ENCODE assay signal across 11 cellular contexts in the genomic region with DNA sequence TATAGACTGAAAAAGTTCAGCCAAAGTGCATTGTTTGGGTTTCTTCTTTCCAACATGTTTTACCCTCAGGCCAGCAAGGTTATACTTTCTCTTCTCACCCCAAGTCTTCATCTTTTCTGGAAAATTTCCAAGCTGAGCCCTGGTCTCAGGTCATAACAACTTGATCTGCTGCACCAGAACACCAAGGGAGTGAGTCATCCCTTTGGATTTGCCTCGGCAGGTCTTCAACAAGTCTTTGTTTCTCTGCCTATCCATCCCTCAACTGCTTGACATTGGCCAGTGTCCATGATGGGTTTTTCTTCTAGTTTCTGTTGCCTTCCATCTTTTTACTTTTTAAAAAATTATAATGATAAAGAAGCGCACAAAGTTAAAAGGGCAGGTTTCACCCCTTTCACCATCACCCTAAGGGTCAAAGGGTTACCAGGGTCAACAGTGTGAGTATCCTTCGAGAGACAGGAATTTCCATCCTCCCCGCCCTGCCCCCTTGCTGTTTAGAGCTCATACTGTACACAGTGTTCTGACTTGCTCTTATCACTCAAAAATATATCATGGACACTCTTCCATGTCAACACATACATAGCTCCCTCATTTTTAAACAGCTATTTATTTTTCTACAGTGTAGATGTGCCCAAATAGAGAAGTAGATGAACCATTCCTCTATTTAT. TPM values are rescaled to one million over a fixed set of nuclear protein-coding genes. Genes with fewer than 3 reads are reported as not detected.
DNase-seq lines count a peak whose midpoint lies in the region; ATAC-seq, FAIRE-seq and TF ChIP-seq lines count a peak whose summit lies in the region.
"Had no signal": no experiment of that assay in that cellular context is flagged by ENCODE, and none has a peak within 500 bp of the region (broad histone marks: within the 10 kb centered on the region; RNA-seq: fewer than 3 reads in every experiment).

No MANE protein-coding gene starts in this region.

- peak; percentile 61 for DNase-seq in ACHN
- peak; percentile 26 for DNase-seq in HFFc6
- DNase-seq in astrocyte of the hippocampus (ENCODE audit: low read depth, low spot score), result peak; percentile 67
- DNase-seq in iris pigment epithelial cell (ENCODE audit: low read depth), result peak; percentile 91
- no peak for DNase-seq in effector CD4-positive, alpha-beta T cell
- DNase-seq in DMS114 treated with DMSO at 0.1 percent for 48 hours (lab: John Stamatoyannopoulos, UW; ENCODE audit: unreplicated experiment), result no peak
- DNase-seq in kidney, result no peak
- DNase-seq: Kasumi-1; stimulated activated naive CD4-positive, alpha-beta T cell had no signal

- H3K9ac ChIP-seq in kidney (ENCODE audit: low read length in 2 of 2), result no peak overlapping the region

- ATAC-seq in GM18867 (IDR thresholded peaks at IDR 0.05; ENCODE audit: unreplicated experiment), result no peak

- H3K36me3 Mint-ChIP-seq in HFFc6 (ENCODE audit: low read depth), result no peaks in the 10 kb centered on the region

- no peaks in the 10 kb centered on the region for H3K36me3 ChIP-seq in kidney (ENCODE audit: control insufficient read depth in 1 of 2, insufficient read depth in 2 of 2, low read length in 2 of 2)

- no peaks in the 10 kb centered on the region for H3K9me3 ChIP-seq in kidney (ENCODE audit: control insufficient read depth in 1 of 2, low read length in 2 of 2)

- no peak overlapping the region for H3K4me3 Mint-ChIP-seq in HFFc6
- H3K4me3 Mint-ChIP-seq: B cell had no signal

- TF ChIP-seq CTCF in HFFc6 (IDR thresholded peaks at IDR 0.05) (no peak), kidney (IDR thresholded peaks at IDR 0.05; ENCODE audit: borderline replicate concordance, extremely low read depth, insufficient read depth) (no peak)

- intact Hi-C loops in kidney (cut with DNase I), result loop anchor here (10.0 kb wide), 2 partner anchors 184 to 316 kb away; no protein-coding TSS in a partner anchor

- H3K27ac Mint-ChIP-seq in HFFc6, result no peak overlapping the region
- H3K27ac Mint-ChIP-seq: B cell had no signal

- peaks cover 0 to 5% of the 10 kb centered on the region in 2 donors for H3K4me1 ChIP-seq in kidney (ENCODE audit: control insufficient read depth in 1 of 2, insufficient read depth in 1 of 2, low read depth in 1 of 2, low read length in 2 of 2)

- no peak overlapping the region for H3K4me3 ChIP-seq in kidney (ENCODE audit: low read length in 2 of 2)

- in situ Hi-C loops in ACHN (cut with HindIII; ENCODE audit: low pct_ligation_motif_present, low pct_unique_long_range_greater_than_20kb, low sequenced_read_pairs), result no loop called here

- H3K4me1 Mint-ChIP-seq in HFFc6 (ENCODE audit: low read depth), result peaks cover 51% of the 10 kb centered on the region

- FAIRE-seq in kidney (lab: Jason Lieb, UNC), result no peak

- peaks cover 2% of the 10 kb centered on the region; the same call in 1 of the 2 replicates for H3K27me3 Mint-ChIP-seq in HFFc6 (ENCODE audit: insufficient read depth)

- H3K27ac ChIP-seq in kidney (ENCODE audit: low read depth in 2 of 2, low read length in 2 of 2), result no peak overlapping the region

- H3K9me3 Mint-ChIP-seq in HFFc6, result no peaks in the 10 kb centered on the region

RNA-seq across cellular contexts. Expression of gene SPATS2L, which starts 5.7 kb away (rescaled TPM):
- total RNA-seq in HFFc6 (2021; fragmentation: NEBNext Ultra II Directional; extraction: Animal tissue kit (Norgen Biotek cat#: 25700)), result 100 to 1,000 TPM; 146 to 205 (median 198) TPM
- 166 TPM for total RNA-seq in kidney
- 86.1 TPM for polyA plus RNA-seq in kidney (ENCODE audit: insufficient read depth, low read depth, low replicate concordance)

Comparison
In these comparisons a context has a peak if more than half of its experiments do, and no peak if none do; other contexts are left out.
1. DNase-seq: peak in ACHN (single experiment), HFFc6 (single experiment), astrocyte of the hippocampus (single experiment) and iris pigment epithelial cell (single experiment); none in effector CD4-positive, alpha-beta T cell (single experiment), DMS114 treated with DMSO at 0.1 percent for 48 hours (single experiment) and kidney (single experiment).